In the genomic region with DNA sequence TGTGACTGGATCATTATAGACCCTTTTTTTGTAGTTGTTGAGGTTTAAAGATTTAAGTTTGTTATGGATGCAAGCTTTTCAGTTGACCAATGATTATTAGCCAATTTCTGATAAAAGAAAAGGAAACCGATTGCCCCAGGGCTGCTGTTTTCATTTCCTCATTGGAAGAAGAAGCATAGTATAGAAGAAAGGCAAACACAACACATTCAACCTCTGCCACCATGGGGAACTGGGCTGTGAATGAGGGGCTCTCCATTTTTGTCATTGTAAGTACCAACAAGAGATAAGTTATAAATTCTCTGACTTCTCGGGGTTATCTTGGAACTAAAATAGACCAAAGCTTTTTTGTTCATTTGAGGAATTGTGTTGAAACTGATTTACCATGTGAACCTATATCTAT, we compare ENCODE assay signal across 15 cellular contexts. TPM values are rescaled to one million over a fixed set of nuclear protein-coding genes. Genes with fewer than 3 reads are reported as not detected.
DNase-seq lines count a peak whose midpoint lies in the region; ATAC-seq and TF ChIP-seq lines count a peak whose summit lies in the region.
"Had no signal": no experiment of that assay in that cellular context is flagged by ENCODE, and none has a peak within 500 bp of the region (broad histone marks: within the 10 kb centered on the region; RNA-seq: fewer than 3 reads in every experiment).

A gene (plus strand): TSS at position 203 of the 400 bp plus-strand sequence. CDS start 19 bp downstream, at position 222.

- WGBS in tibial nerve, 2 donors: 57 to 82% methylated on average over 2 of the region's 2 CpGs
- 73% methylated on average over 2 of the region's 2 CpGs for whole genome bisulfite sequencing in suprapubic skin

- no peaks in the 10 kb centered on the region for H3K36me3 ChIP-seq in tibial nerve
- H3K36me3 ChIP-seq in suprapubic skin: no peaks in the 10 kb centered on the region

- TF ChIP-seq EP300 in tibial nerve (IDR thresholded peaks at IDR 0.05) (no peak), suprapubic skin (IDR thresholded peaks at IDR 0.05) (no peak)

- H3K4me1 ChIP-seq in tibial nerve: no peaks in the 10 kb centered on the region
- H3K4me1 ChIP-seq in suprapubic skin: no peaks in the 10 kb centered on the region

- ATAC-seq in HG03571 (IDR thresholded peaks at IDR 0.05; ENCODE audit: unreplicated experiment) (peak; percentile 38), HG03045 (IDR thresholded peaks at IDR 0.05; ENCODE audit: unreplicated experiment) (no peak)
- ATAC-seq: WTC11 had no signal

- peak; percentile 78 for DNase-seq in SIG-M5 treated with dmso at 0.1 percent for 504 hours (lab: John Stamatoyannopoulos, UW; ENCODE audit: unreplicated experiment)
- no peak for DNase-seq in SIG-M5 (lab: John Stamatoyannopoulos, UW)
- no peak for DNase-seq in dorsolateral prefrontal cortex
- DNase-seq in tibial nerve (ENCODE audit: low spot score in 2 of 2): no peak
- DNase-seq in middle frontal gyrus (ENCODE audit: extremely low spot score, low spot score): no peak
- DNase-seq in suprapubic skin (ENCODE audit: low spot score in 2 of 2): no peak
- DNase-seq: 8988T; DND-41; foreskin melanocyte; NCI-H2029; stimulated activated CD8-positive, alpha-beta memory T cell treated with anti-CD3 and anti-CD28 coated beads, Interleukin-4, amount 100 ng/mL, for 48 hours had no signal

- TF ChIP-seq POLR2A in tibial nerve (IDR thresholded peaks at IDR 0.05) (no peak), suprapubic skin (IDR thresholded peaks at IDR 0.05) (no peak)

- H3K9me3 ChIP-seq in tibial nerve (no peaks in the 10 kb centered on the region), suprapubic skin (no peaks in the 10 kb centered on the region)

- H3K27ac ChIP-seq in dorsolateral prefrontal cortex (no peak within 1 kb of the TSS), tibial nerve (no peak within 1 kb of the TSS), suprapubic skin (no peak within 1 kb of the TSS)
- H3K27ac ChIP-seq: RWPE1 had no signal

- intact Hi-C loops in dorsolateral prefrontal cortex (cut with DNase I): no loop called here

- H3K27me3 ChIP-seq in dorsolateral prefrontal cortex (peaks cover 0 to 60% (median 9%) of the 10 kb centered on the region in 45 donors), tibial nerve (peaks cover 0 to 6% of the 10 kb centered on the region in 2 donors), suprapubic skin (no peaks in the 10 kb centered on the region)

- H3K4me3 ChIP-seq in dorsolateral prefrontal cortex (peak within 1 kb of the TSS in 21 of 59 donors; percentile 1 to 40 (median 18)), tibial nerve (peak within 1 kb of the TSS in 2 of 4 donors; percentile 19 to 23), suprapubic skin (no peak within 1 kb of the TSS)

- TF ChIP-seq CTCF in dorsolateral prefrontal cortex (IDR thresholded peaks at IDR 0.05 in 54 of 56, conservative IDR thresholded peaks at IDR 0.05 in 2 of 56; ENCODE audit: low read depth in 1 of 56, partially characterized antibody in 56 of 56) (no peak), tibial nerve (IDR thresholded peaks at IDR 0.05) (no peak), suprapubic skin (IDR thresholded peaks at IDR 0.05) (no peak)

RNA-seq across cellular contexts. Expression of the gene that starts here (rescaled TPM):
- total RNA-seq in dorsolateral prefrontal cortex: 10 to 100 TPM in 83 of 120 experiments, 1 to 10 TPM in 37; 2.2 to 55.0 (median 12.7) TPM
- total RNA-seq in tibial nerve: 10 to 100 TPM; 19.5 to 26.0 (median 21.8) TPM
- total RNA-seq in suprapubic skin: 1 to 10 TPM in 3 of 4 donors, under 1 TPM in 1; 0.73 to 3.7 (median 2.6) TPM
